Comparison of ENCODE assay signal across 1 cellular context in genomic region chr9:70168521-70168920, GRCh38.
TF ChIP-seq lines count a peak whose summit lies in the region.

No MANE protein-coding gene starts in this region.

TF ChIP-seq in HepG2, 621 proteins besides CTCF, POLR2A, EP300 and RAD21 (continued from another document):
- no peak for TF ChIP-seq ZNF17 (CRISPR knock-in tag; IDR thresholded peaks at IDR 0.05)
- no peak for TF ChIP-seq SMYD3 (CRISPR knock-in tag; IDR thresholded peaks at IDR 0.05)
- no peak for TF ChIP-seq ELF1 (CRISPR knock-in tag; IDR thresholded peaks at IDR 0.05)
- no peak for TF ChIP-seq ZNF3 (CRISPR knock-in tag; IDR thresholded peaks at IDR 0.05)
- no peak for TF ChIP-seq ZNF138 (CRISPR knock-in tag; IDR thresholded peaks at IDR 0.05; ENCODE audit: low read depth)
- TF ChIP-seq PAX8 (CRISPR knock-in tag; IDR thresholded peaks at IDR 0.05; ENCODE audit: borderline replicate concordance) = no peak
- no peak for TF ChIP-seq USF2 (IDR thresholded peaks at IDR 0.05; ENCODE audit: low read depth, low read length)
- TF ChIP-seq USF2 (CRISPR knock-in tag; IDR thresholded peaks at IDR 0.05; ENCODE audit: borderline replicate concordance) = no peak
- TF ChIP-seq ZSCAN21 (CRISPR knock-in tag; IDR thresholded peaks at IDR 0.05; ENCODE audit: borderline replicate concordance) = no peak
TF ChIP-seq in HepG2: peak in this region for 0.
